12 cellular contexts compared by ENCODE assay signal in genomic region chr22:40714514-40714966, GRCh38. TPM values are rescaled to one million over a fixed set of nuclear protein-coding genes. Genes with fewer than 3 reads are reported as not detected.
DNase-seq lines count a peak whose midpoint lies in the region; ATAC-seq, FAIRE-seq and TF ChIP-seq lines count a peak whose summit lies in the region.
"Had no signal": no experiment of that assay in that cellular context is flagged by ENCODE, and none has a peak within 500 bp of the region (broad histone marks: within the 10 kb centered on the region; RNA-seq: fewer than 3 reads in every experiment).

No MANE protein-coding gene starts in this region.

- no peak overlapping the region for H3K27ac ChIP-seq in CD8-positive, alpha-beta T cell (ENCODE audit: low read depth, low read length)
- peak overlapping the region; percentile 60 for H3K27ac ChIP-seq in cingulate gyrus (ENCODE audit: low read depth, low read length)
- H3K27ac ChIP-seq: epithelial cell of prostate, skin epidermis had no signal

- POLR2A ChIA-PET in CD8-positive, alpha-beta T cell (lab: Charles Lee), result interaction anchor here (1.1 to 1.6 kb wide), 2 partner anchors 10 to 14 kb away, joined by 3 to 5 read pairs; no protein-coding TSS in a partner anchor

- H3K27me3 ChIP-seq in CD8-positive, alpha-beta T cell (ENCODE audit: insufficient read depth, low read length), result no peaks in the 10 kb centered on the region

- no peaks in the 10 kb centered on the region for H3K27me3 Mint-ChIP-seq in CD8-positive, alpha-beta T cell (ENCODE audit: low read depth)
- peaks cover 24% of the 10 kb centered on the region for H3K27me3 Mint-ChIP-seq in nephron (ENCODE audit: low read depth)

- FAIRE-seq in urothelium cell line (lab: Jason Lieb, UNC), result no peak

- peak overlapping the region; percentile 66 for H3K4me3 Mint-ChIP-seq in CD8-positive, alpha-beta T cell
- H3K4me3 Mint-ChIP-seq in nephron, result peak overlapping the region in 2 of 3 experiments; percentile 38

- intact Hi-C loops in CD8-positive, alpha-beta T cell (cut with DNase I, micrococcal nuclease), result no loop called here

- H3K27ac Mint-ChIP-seq in CD8-positive, alpha-beta T cell, result no peak overlapping the region
- peak overlapping the region; percentile 48 to 78 (median 52) for H3K27ac Mint-ChIP-seq in nephron

- H3K36me3 ChIP-seq in CD8-positive, alpha-beta T cell (ENCODE audit: insufficient read depth, low read length), result no peaks in the 10 kb centered on the region

- no peak for TF ChIP-seq CTCF in CD8-positive, alpha-beta T cell (IDR thresholded peaks at IDR 0.05)
- no peak for TF ChIP-seq CTCF in nephron (IDR thresholded peaks at IDR 0.05; ENCODE audit: unreplicated experiment in 3 of 3)

- no peaks in the 10 kb centered on the region for H3K9me3 Mint-ChIP-seq in CD8-positive, alpha-beta T cell
- no peaks in the 10 kb centered on the region for H3K9me3 Mint-ChIP-seq in nephron

- peaks cover 19% of the 10 kb centered on the region for H3K4me1 Mint-ChIP-seq in CD8-positive, alpha-beta T cell (ENCODE audit: low read depth)
- peaks cover 34% of the 10 kb centered on the region for H3K4me1 Mint-ChIP-seq in nephron

- H3K9me3 ChIP-seq in CD8-positive, alpha-beta T cell (ENCODE audit: low read length), result no peaks in the 10 kb centered on the region

- CTCF ChIA-PET in CD8-positive, alpha-beta T cell (lab: Charles Lee), result interaction anchor here (0.7 to 1.8 kb wide), 5 partner anchors 22 to 185 kb away, joined by 3 to 8 read pairs (median 4); no protein-coding TSS in a partner anchor

- DNase-seq in CD8-positive, alpha-beta T cell, result no peak
- DNase-seq in NCI-H146 (lab: John Stamatoyannopoulos, UW) (peak; percentile 76), urothelium cell line (ENCODE audit: low spot score) (no peak)
- no peak for DNase-seq in stimulated activated naive CD4-positive, alpha-beta T cell (lab: John Stamatoyannopoulos, UW)
- DNase-seq: NCI-H2029 treated with DMSO at 0.1 percent for 48 hours had no signal

- peaks cover 12% of the 10 kb centered on the region for H3K4me1 ChIP-seq in CD8-positive, alpha-beta T cell (ENCODE audit: insufficient read depth, low read length)

- no peak for ATAC-seq in CD8-positive, alpha-beta T cell
- ATAC-seq in HG03565 (IDR thresholded peaks at IDR 0.05; ENCODE audit: unreplicated experiment), result no peak
- no peak for ATAC-seq in HG03571 (IDR thresholded peaks at IDR 0.05; ENCODE audit: unreplicated experiment)
- ATAC-seq: activated CD4-positive, CD25-positive, alpha-beta regulatory T cell treated with anti-CD3 and anti-CD28 coated beads, Interleukin-2, amount 50 U/mL, for 24 hours had no signal

- no peak overlapping the region for H3K4me3 ChIP-seq in CD8-positive, alpha-beta T cell (ENCODE audit: low read depth, low read length)
- H3K4me3 ChIP-seq: skin epidermis had no signal

- no peaks in the 10 kb centered on the region for H3K36me3 Mint-ChIP-seq in CD8-positive, alpha-beta T cell
- H3K36me3 Mint-ChIP-seq in nephron (ENCODE audit: low read depth), result no peaks in the 10 kb centered on the region

RNA-seq across cellular contexts. Expression of gene MCHR1, which starts 35.3 kb away (rescaled TPM):
- total RNA-seq in CD8-positive, alpha-beta T cell, result not detected
